13 cellular contexts compared by ENCODE assay signal in genomic region chr6:82227770-82228169, GRCh38. TPM values are rescaled to one million over a fixed set of nuclear protein-coding genes. Genes with fewer than 3 reads are reported as not detected.
DNase-seq lines count a peak whose midpoint lies in the region; ATAC-seq, FAIRE-seq and TF ChIP-seq lines count a peak whose summit lies in the region.
"Had no signal": no experiment of that assay in that cellular context is flagged by ENCODE, and none has a peak within 500 bp of the region (broad histone marks: within the 10 kb centered on the region; RNA-seq: fewer than 3 reads in every experiment).

No MANE protein-coding gene starts in this region.

- peaks cover 72% of the 10 kb centered on the region for H3K79me2 ChIP-seq in GM23248 (ENCODE audit: insufficient read depth)

- no peak overlapping the region for H3K4me3 Mint-ChIP-seq in Calu3 (ENCODE audit: low read depth, unreplicated experiment)
- H3K4me3 Mint-ChIP-seq in osteocyte (ENCODE audit: unreplicated experiment) = no peak overlapping the region

- no peaks in the 10 kb centered on the region for H3K9me3 Mint-ChIP-seq in Calu3 (ENCODE audit: low read depth, unreplicated experiment)
- no peaks in the 10 kb centered on the region for H3K9me3 Mint-ChIP-seq in osteocyte (ENCODE audit: unreplicated experiment)

- no peaks in the 10 kb centered on the region for H3K27me3 Mint-ChIP-seq in Calu3 (ENCODE audit: unreplicated experiment)
- H3K27me3 Mint-ChIP-seq in osteocyte (ENCODE audit: unreplicated experiment) = no peaks in the 10 kb centered on the region

- no peak overlapping the region for H3K4me2 ChIP-seq in GM23248 (ENCODE audit: unreplicated experiment)

- in situ Hi-C loops in GM23248 (cut with MboI) = loop anchor here (25.0 kb wide), 1 partner anchor 960 kb away; the partner anchor contains the start of genes PGM3 and RWDD2A

- H3K9me3 ChIP-seq in GM23248 (ENCODE audit: low read depth) = no peaks in the 10 kb centered on the region
- H3K9me3 ChIP-seq: ascending aorta, esophagus squamous epithelium had no signal

- H3K4me1 Mint-ChIP-seq in Calu3 (ENCODE audit: low read depth, unreplicated experiment) (no peaks in the 10 kb centered on the region), osteocyte (ENCODE audit: unreplicated experiment) (peaks cover 3% of the 10 kb centered on the region)

- H3K9me2 ChIP-seq in GM23248 (ENCODE audit: insufficient read depth) = no peaks in the 10 kb centered on the region

- H3K4me3 ChIP-seq in GM23248 = no peak overlapping the region
- H3K4me3 ChIP-seq: ascending aorta, esophagus squamous epithelium had no signal

- H3K36me3 ChIP-seq in GM23248 (ENCODE audit: low read depth) = peaks cover 71% of the 10 kb centered on the region

- H3F3A ChIP-seq in GM23248 (ENCODE audit: insufficient read depth) = no peaks in the 10 kb centered on the region

- DNase-seq in Calu3 (no peak), GM19238 (ENCODE audit: insufficient read length, low spot score) (peak; percentile 10), Ammon's horn (ENCODE audit: low spot score) (no peak), osteocyte (ENCODE audit: extremely low spot score, unreplicated experiment) (no peak), GM23248 (no peak), urothelium cell line (ENCODE audit: low spot score) (no peak)
- DNase-seq: AML-193, esophagus squamous epithelium, NCI-H69 had no signal

- H3K27ac ChIP-seq in GM23248 = no peak overlapping the region
- H3K27ac ChIP-seq: ascending aorta, esophagus squamous epithelium had no signal

- no peak overlapping the region for H2AFZ ChIP-seq in GM23248

- intact Hi-C loops in Calu3 (cut with micrococcal nuclease; ENCODE audit: unreplicated experiment) = no loop called here

- H3K9ac ChIP-seq in GM23248 = no peak overlapping the region

- ATAC-seq in HG02763 (IDR thresholded peaks at IDR 0.05; ENCODE audit: unreplicated experiment) = peak; percentile 96
- peak; percentile 64 for ATAC-seq in HG03571 (IDR thresholded peaks at IDR 0.05; ENCODE audit: unreplicated experiment)

- FAIRE-seq in urothelium cell line (lab: Jason Lieb, UNC) = no peak
- FAIRE-seq: GM12892 had no signal

- H3K27me3 ChIP-seq in GM23248 (replicated peaks; ENCODE audit: insufficient read depth) = no peaks in the 10 kb centered on the region
- H3K27me3 ChIP-seq: ascending aorta, esophagus squamous epithelium had no signal

- no peaks in the 10 kb centered on the region for H4K20me1 ChIP-seq in GM23248 (ENCODE audit: insufficient read depth)

- CTCF ChIA-PET in Calu3 (lab: Charles Lee) = interaction anchor here (0.5 kb wide), 1 partner anchor 135 kb away, joined by 3 read pairs; no protein-coding TSS in a partner anchor

- H3K4me1 ChIP-seq in GM23248 (ENCODE audit: insufficient read depth) = peaks cover 9% of the 10 kb centered on the region
- H3K4me1 ChIP-seq: ascending aorta, esophagus squamous epithelium had no signal

- H3K27ac Mint-ChIP-seq in Calu3 (ENCODE audit: unreplicated experiment) (peak overlapping the region; percentile 64), osteocyte (ENCODE audit: unreplicated experiment) (no peak overlapping the region)

- TF ChIP-seq CTCF in Calu3 (IDR thresholded peaks at IDR 0.05; ENCODE audit: unreplicated experiment) (no peak), osteocyte (IDR thresholded peaks at IDR 0.05) (no peak)

- BruUV-seq in Calu3 (replicated peaks; lab: Mats Ljungman, UMichigan) = no TSS peak

- H3K36me3 Mint-ChIP-seq in Calu3 (ENCODE audit: insufficient read depth, unreplicated experiment) (peaks cover 46% of the 10 kb centered on the region), osteocyte (ENCODE audit: unreplicated experiment) (peaks cover 52% of the 10 kb centered on the region)

- 94 to 100% methylated on average over 1 of the region's 1 CpG for WGBS in GM23248 (ENCODE audit: low coverage in 1 of 2, low lambda C conversion rate in 2 of 2, missing lambda C conversion rate in 2 of 2), 2 experiments

RNA-seq across cellular contexts. Expression of gene IBTK, which starts 19.8 kb away (rescaled TPM):
- total RNA-seq in Calu3 (2022) (48.3 and 54.9 TPM in 2 replicates), osteocyte (28.0 TPM in 2 replicates)
- 41.9 and 44.5 TPM in 2 replicates for total RNA-seq in GM23248 (2014; rRNA removed; shearing (Covaris generic))
- 22.5 and 23.8 TPM in 2 replicates for polyA plus RNA-seq in GM23248 (2016; fragmentation: Nextera tagmentation; extraction: Ambion mirVana)
